ENCODE assay signal across 8 cellular contexts in the genomic region with DNA sequence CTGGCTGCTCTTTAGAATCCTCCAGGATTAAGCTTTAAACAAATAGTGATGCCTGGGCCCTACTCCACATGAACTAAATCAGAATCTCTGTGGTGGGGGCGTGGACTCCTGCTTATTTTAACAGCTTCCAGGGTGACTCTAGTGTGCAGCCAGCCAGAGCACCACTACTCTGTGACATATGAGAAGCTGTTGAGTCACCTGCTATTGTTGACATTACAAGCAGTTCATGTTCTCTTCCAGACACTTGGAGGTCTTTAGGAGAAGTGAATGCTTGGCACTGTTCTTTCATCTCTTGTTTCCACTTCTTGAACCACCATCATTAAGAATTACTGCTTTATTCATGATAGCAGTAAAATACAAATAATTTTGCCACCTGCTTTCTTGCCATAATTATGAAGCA. TPM values are rescaled to one million over a fixed set of nuclear protein-coding genes. Genes with fewer than 3 reads are reported as not detected.
DNase-seq lines count a peak whose midpoint lies in the region; ATAC-seq and TF ChIP-seq lines count a peak whose summit lies in the region.

No MANE protein-coding gene starts in this region.

- H3K9ac ChIP-seq in adipocyte (ENCODE audit: low read length), result no peak overlapping the region

- intact Hi-C loops in A673 (cut with micrococcal nuclease; ENCODE audit: unreplicated experiment), result no loop called here

- no peak overlapping the region for H3K4me3 ChIP-seq in A673 (ENCODE audit: low read depth, low read length, poor library complexity, severe bottlenecking)
- H3K4me3 ChIP-seq in adipocyte (ENCODE audit: low read length), result peak overlapping the region; percentile 39
- H3K4me3 ChIP-seq in kidney epithelial cell (ENCODE audit: low read depth, low read length), result no peak overlapping the region

- H3K27ac ChIP-seq in A673 (ENCODE audit: low read depth, low read length, poor library complexity, severe bottlenecking), result no peak overlapping the region

- POLR2A ChIA-PET in A673 (lab: Charles Lee; ENCODE audit: low non-redundant PET), result no interaction called here

- H3K4me1 ChIP-seq in A673 (ENCODE audit: insufficient read depth, low read length, poor library complexity, severe bottlenecking) (peaks cover 4% of the 10 kb centered on the region), adipocyte (ENCODE audit: control insufficient read depth, insufficient read depth, low read length) (peaks cover 24% of the 10 kb centered on the region)

- ATAC-seq in GM19397 (IDR thresholded peaks at IDR 0.05; ENCODE audit: unreplicated experiment), result no peak

- CTCF ChIA-PET in A673 (lab: Charles Lee), result no interaction called here

- H3K36me3 ChIP-seq in A673 (ENCODE audit: insufficient read depth, low read length, poor library complexity, severe bottlenecking) (no peaks in the 10 kb centered on the region), adipocyte (ENCODE audit: control insufficient read depth, insufficient read depth, low read length, severe bottlenecking) (no peaks in the 10 kb centered on the region), kidney epithelial cell (ENCODE audit: control insufficient read depth, insufficient read depth, low read length) (no peaks in the 10 kb centered on the region)

- no peak for TF ChIP-seq CTCF in A673 (conservative IDR thresholded peaks at IDR 0.05; ENCODE audit: low read depth, low read length)
- TF ChIP-seq CTCF in kidney epithelial cell (IDR thresholded peaks at IDR 0.05; ENCODE audit: insufficient read depth, low read length, poor library complexity, severe bottlenecking), result no peak

- no peaks in the 10 kb centered on the region for H3K27me3 ChIP-seq in A673 (replicated peaks; ENCODE audit: insufficient read depth, low read depth, low read length, poor library complexity)
- no peaks in the 10 kb centered on the region for H3K27me3 ChIP-seq in adipocyte (replicated peaks; ENCODE audit: control insufficient read depth, insufficient read depth, low read length)
- H3K27me3 ChIP-seq in kidney epithelial cell (ENCODE audit: control insufficient read depth, insufficient read depth, low read length), result no peaks in the 10 kb centered on the region

- BruUV-seq in A673 (replicated peaks; lab: Mats Ljungman, UMichigan), result no TSS peak

- H3K9me3 ChIP-seq in A673 (ENCODE audit: low read depth, low read length, poor library complexity, severe bottlenecking), result no peaks in the 10 kb centered on the region
- H3K9me3 ChIP-seq in adipocyte (ENCODE audit: control insufficient read depth, low read length), result peaks cover 6% of the 10 kb centered on the region

- in situ Hi-C loops in G401 (cut with HindIII; ENCODE audit: low sequenced_read_pairs), result no loop called here

- DNase-seq in A673 (ENCODE audit: low spot score) (peak; percentile 37), M059J (ENCODE audit: low read depth) (peak; percentile 93), adipocyte (ENCODE audit: low read depth) (peak; percentile 84), kidney epithelial cell (ENCODE audit: low read depth) (peak; percentile 96), G401 (ENCODE audit: low spot score) (no peak), HUDEP-2 (lab: John Stamatoyannopoulos, UW; ENCODE audit: unreplicated experiment in 76 of 76) (no peak)
- no peak for DNase-seq in activated CD4-positive, alpha-beta T cell treated with anti-CD3 and anti-CD28 coated beads, Interleukin-2, amount 50 U/mL, for 1 hour

RNA-seq across cellular contexts. Expression of a gene that starts 0.4 kb away (rescaled TPM):
- total RNA-seq in A673 (2021) (not detected in 2 replicates), kidney epithelial cell (not detected in 2 replicates)
- total RNA-seq in M059J (2014; rRNA removed; shearing (Covaris generic)), result not detected in 2 replicates
- total RNA-seq in G401 (2014; rRNA removed; shearing (Covaris generic)), result not detected in 2 replicates

Comparison
In these comparisons a context has a peak if more than half of its experiments do, and no peak if none do; other contexts are left out.
1. DNase-seq: peak in A673 (single experiment), M059J (single experiment), adipocyte (single experiment) and kidney epithelial cell (single experiment); none in G401 (single experiment), HUDEP-2 (0 of 76) and activated CD4-positive, alpha-beta T cell treated with anti-CD3 and anti-CD28 coated beads, Interleukin-2, amount 50 U/mL, for 1 hour (single experiment).